11 cellular contexts compared by ENCODE assay signal in genomic region chr9:111909444-111909843, GRCh38. TPM values are rescaled to one million over a fixed set of nuclear protein-coding genes. Genes with fewer than 3 reads are reported as not detected.
DNase-seq lines count a peak whose midpoint lies in the region; ATAC-seq, FAIRE-seq and TF ChIP-seq lines count a peak whose summit lies in the region.
"Had no signal": no experiment of that assay in that cellular context is flagged by ENCODE, and none has a peak within 500 bp of the region (broad histone marks: within the 10 kb centered on the region; RNA-seq: fewer than 3 reads in every experiment).

No MANE protein-coding gene starts in this region.

- H3K36me3 ChIP-seq in GM12878 (ENCODE audit: control insufficient read depth in 2 of 2, insufficient read depth in 2 of 2, low read length in 1 of 2) = no peaks in the 10 kb centered on the region; a peak in 1 of 4 replicates
- H3K36me3 ChIP-seq in HAP-1 (replicated peaks) = no peaks in the 10 kb centered on the region
- H3K36me3 ChIP-seq: sigmoid colon had no signal

- peak overlapping the region; percentile 36; the same call in 1 of the 2 replicates for H3K4me3 ChIP-seq in GM12878
- no peak overlapping the region for H3K4me3 ChIP-seq in HAP-1
- H3K4me3 ChIP-seq: sigmoid colon had no signal

- SMC1A ChIA-PET in GM12878 (lab: Charles Lee; ENCODE audit: uncharacterized antibody, unreplicated experiment) = interaction anchor here (0.6 to 3.2 kb wide), 27 partner anchors 9 to 168 kb away, joined by 3 to 20 read pairs (median 4); partner anchors contain the start of gene UGCG

- H3K27me3 Mint-ChIP-seq in activated T-cell treated with anti-CD3 and anti-CD28 coated beads, Interleukin-2, amount 50 U/mL, for 24 hours = no peaks in the 10 kb centered on the region
- H3K27me3 Mint-ChIP-seq in activated T-cell treated with anti-CD3 and anti-CD28 coated beads, Interleukin-2, amount 50 U/mL, for 4 hours (ENCODE audit: low read depth) = no peaks in the 10 kb centered on the region
- no peaks in the 10 kb centered on the region for H3K27me3 Mint-ChIP-seq in type B pancreatic cell

- H2AFZ ChIP-seq in GM12878 (ENCODE audit: control insufficient read depth, low read depth, low read length) = no peak overlapping the region

- no peaks in the 10 kb centered on the region for H3K27me3 ChIP-seq in GM12878 (replicated peaks in 1 of 2; ENCODE audit: control insufficient read depth in 2 of 2, insufficient read depth in 2 of 2, low read length in 1 of 2)
- H3K27me3 ChIP-seq in HAP-1 (ENCODE audit: low read depth) = no peaks in the 10 kb centered on the region
- H3K27me3 ChIP-seq: sigmoid colon had no signal

- H3K9me3 Mint-ChIP-seq in activated T-cell treated with anti-CD3 and anti-CD28 coated beads, Interleukin-2, amount 50 U/mL, for 24 hours = no peaks in the 10 kb centered on the region
- no peaks in the 10 kb centered on the region for H3K9me3 Mint-ChIP-seq in activated T-cell treated with anti-CD3 and anti-CD28 coated beads, Interleukin-2, amount 50 U/mL, for 4 hours
- H3K9me3 Mint-ChIP-seq in type B pancreatic cell = no peaks in the 10 kb centered on the region

- in situ Hi-C loops in GM12878 (cut with MboI) (no loop called here), HAP-1 (cut with MboI; ENCODE audit: low sequenced_read_pairs) (no loop called here)

- no peak for TF ChIP-seq EP300 in GM12878 (IDR thresholded peaks at IDR 0.05; ENCODE audit: borderline replicate concordance in 1 of 2, control insufficient read depth in 1 of 2, low read depth in 2 of 2, low read length in 2 of 2)

- no peak for TF ChIP-seq POLR2A in GM12878 (IDR thresholded peaks at IDR 0.05; ENCODE audit: low read depth, low read length)

- BruUV-seq in GM12878 (replicated peaks; lab: Mats Ljungman, UMichigan) = no TSS peak

- peaks cover 62% of the 10 kb centered on the region for H3K4me1 ChIP-seq in GM12878 (ENCODE audit: control insufficient read depth, insufficient read depth, low read length)
- H3K4me1 ChIP-seq in HAP-1 = 0 out of 2 replicates have a peak, but pooled peaks cover 3% of the 10 kb centered on the region

- H3K9me3 ChIP-seq in GM12878 (replicated peaks; ENCODE audit: control insufficient read depth, insufficient read depth, low read length) (no peaks in the 10 kb centered on the region), HAP-1 (no peaks in the 10 kb centered on the region)
- H3K9me3 ChIP-seq: sigmoid colon had no signal

- no peak for ATAC-seq in activated T-cell treated with anti-CD3 and anti-CD28 coated beads, Interleukin-2, amount 50 U/mL, for 4 hours
- ATAC-seq in HG03064 (IDR thresholded peaks at IDR 0.05; ENCODE audit: low read depth, unreplicated experiment) = peak; percentile 58
- ATAC-seq in GM12878 = peak; percentile 65
- ATAC-seq: activated CD4-positive, CD25-positive, alpha-beta regulatory T cell treated with anti-CD3 and anti-CD28 coated beads, Interleukin-2, amount 50 U/mL, for 24 hours had no signal

- H3K4me3 Mint-ChIP-seq in activated T-cell treated with anti-CD3 and anti-CD28 coated beads, Interleukin-2, amount 50 U/mL, for 24 hours = no peak overlapping the region
- H3K4me3 Mint-ChIP-seq in activated T-cell treated with anti-CD3 and anti-CD28 coated beads, Interleukin-2, amount 50 U/mL, for 4 hours = no peak overlapping the region
- peak overlapping the region; percentile 10 for H3K4me3 Mint-ChIP-seq in type B pancreatic cell

- CTCF ChIA-PET in GM12878 (lab: Yijun Ruan, JAX) = interaction anchor here (0.9 to 2.1 kb wide), 6 partner anchors 9 to 209 kb away, joined by 3 to 8 read pairs (median 4); no protein-coding TSS in a partner anchor

- TF ChIP-seq RAD21 in GM12878 (IDR thresholded peaks at IDR 0.05; ENCODE audit: insufficient read depth, low read depth, low read length) = no peak

- WGBS in GM12878 (ENCODE audit: insufficient coverage, insufficient replicate concordance, low lambda C conversion rate, missing lambda C conversion rate) = 61% methylated on average over 3 of the region's 3 CpGs

- intact Hi-C loops in GM12878 (cut with micrococcal nuclease; ENCODE audit: unreplicated experiment) = no loop called here

- FAIRE-seq in GM12878 (lab: Jason Lieb, UNC) = no peak

- peak overlapping the region; percentile 70; the same call in 1 of the 2 replicates for H3K27ac ChIP-seq in GM12878 (ENCODE audit: control insufficient read depth, insufficient read depth)
- H3K27ac ChIP-seq: sigmoid colon had no signal

- peaks cover 94% of the 10 kb centered on the region for H3K79me2 ChIP-seq in GM12878 (ENCODE audit: control insufficient read depth, insufficient read depth, low read length)

- POLR2A ChIA-PET in GM12878 (lab: Charles Lee) = interaction anchor here (0.5 to 2.0 kb wide), 16 partner anchors 9 to 165 kb away, joined by 3 to 10 read pairs (median 4); partner anchors contain the start of gene UGCG

- TF ChIP-seq CTCF in GM12878 (IDR thresholded peaks at IDR 0.05 in 2 of 3, conservative IDR thresholded peaks at IDR 0.05 in 1 of 3; ENCODE audit: control insufficient read depth in 2 of 3, extremely low read depth in 1 of 3, insufficient read depth in 1 of 3, low read depth in 3 of 3, low read length in 3 of 3) (no peak), type B pancreatic cell (conservative IDR thresholded peaks at IDR 0.05) (no peak)

- peak overlapping the region; percentile 23 for H3K27ac Mint-ChIP-seq in activated T-cell treated with anti-CD3 and anti-CD28 coated beads, Interleukin-2, amount 50 U/mL, for 24 hours
- H3K27ac Mint-ChIP-seq in type B pancreatic cell = peak overlapping the region; percentile 78

- 0 out of 2 replicates have a peak, but pooled peaks cover 7% of the 10 kb centered on the region for H4K20me1 ChIP-seq in GM12878 (ENCODE audit: control insufficient read depth, insufficient read depth)

- no peak for DNase-seq in activated T-cell treated with anti-CD3 and anti-CD28 coated beads, Interleukin-2, amount 50 U/mL, for 24 hours
- DNase-seq in activated T-cell treated with anti-CD3 and anti-CD28 coated beads, Interleukin-2, amount 50 U/mL, for 4 hours = no peak
- DNase-seq in GM12878 (ENCODE audit: low read depth, low spot score) (no peak), type B pancreatic cell (ENCODE audit: extremely low spot score, unreplicated experiment) (no peak), HAP-1 (ENCODE audit: low spot score in 2 of 2) (no peak), NCI-H146 (lab: John Stamatoyannopoulos, UW) (no peak), NCI-H2029 treated with DMSO at 0.1 percent for 48 hours (lab: John Stamatoyannopoulos, UW) (no peak)
- DNase-seq: anterior cingulate cortex, sigmoid colon had no signal

- peaks cover 86% of the 10 kb centered on the region for H3K4me1 Mint-ChIP-seq in activated T-cell treated with anti-CD3 and anti-CD28 coated beads, Interleukin-2, amount 50 U/mL, for 24 hours (ENCODE audit: low read depth)
- H3K4me1 Mint-ChIP-seq in activated T-cell treated with anti-CD3 and anti-CD28 coated beads, Interleukin-2, amount 50 U/mL, for 4 hours (ENCODE audit: low read depth) = peaks cover 87% of the 10 kb centered on the region
- peaks cover 23% of the 10 kb centered on the region for H3K4me1 Mint-ChIP-seq in type B pancreatic cell (ENCODE audit: unreplicated experiment)

- H3K36me3 Mint-ChIP-seq in activated T-cell treated with anti-CD3 and anti-CD28 coated beads, Interleukin-2, amount 50 U/mL, for 24 hours (ENCODE audit: low read depth) = peaks cover 27% of the 10 kb centered on the region
- H3K36me3 Mint-ChIP-seq in activated T-cell treated with anti-CD3 and anti-CD28 coated beads, Interleukin-2, amount 50 U/mL, for 4 hours (ENCODE audit: insufficient read depth) = peaks cover 16% of the 10 kb centered on the region
- peaks cover 19% of the 10 kb centered on the region for H3K36me3 Mint-ChIP-seq in type B pancreatic cell

- H3K4me2 ChIP-seq in GM12878 (ENCODE audit: control insufficient read depth, insufficient read depth) = peak overlapping the region; percentile 78

- RAD21 ChIA-PET in GM12878 (lab: Charles Lee; ENCODE audit: unreplicated experiment) = interaction anchor here (0.6 to 2.8 kb wide), 16 partner anchors 9 to 165 kb away, joined by 3 to 18 read pairs (median 5); partner anchors contain the start of gene UGCG

- no peak overlapping the region for H3K9ac ChIP-seq in GM12878 (ENCODE audit: control insufficient read depth, insufficient read depth, low read length)

TF ChIP-seq in GM12878, 131 proteins besides CTCF, POLR2A, EP300 and RAD21 (continues in another document):
- no peak for TF ChIP-seq RFX5 (IDR thresholded peaks at IDR 0.05; ENCODE audit: low read depth, low read length)
- no peak for TF ChIP-seq RELA (IDR thresholded peaks at IDR 0.05; ENCODE audit: borderline replicate concordance, partially characterized antibody)
- peak; percentile 26; the same call in 1 of the 2 replicates for TF ChIP-seq ATF7 (IDR thresholded peaks at IDR 0.05; ENCODE audit: low read depth)
- 0 out of 2 replicates have a peak, but pooled peaks have one; percentile 17 for TF ChIP-seq RAD51 (IDR thresholded peaks at IDR 0.05)
- TF ChIP-seq ZBED1 (IDR thresholded peaks at IDR 0.05; ENCODE audit: borderline replicate concordance) = no peak
- no peak for TF ChIP-seq ZNF274 (IDR thresholded peaks at IDR 0.05; ENCODE audit: insufficient read depth, insufficient read length)

RNA-seq across cellular contexts. Expression of gene UGCG, which starts 12.8 kb away (rescaled TPM):
- total RNA-seq in activated T-cell treated with anti-CD3 and anti-CD28 coated beads, Interleukin-2, amount 50 U/mL, for 4 hours = 10 to 100 TPM; 34.1 to 43.3 (median 40.9) TPM
- total RNA-seq in GM12878 (2013; cell fraction: nucleolus; rRNA removed) = 287 and 299 TPM in 2 replicates
- 54.3 and 65.1 TPM in 2 replicates for total RNA-seq in GM12878 (2014; rRNA removed)
- total RNA-seq in GM12878 (2014; rRNA removed; fragmentation: Illumina TruSeq; extraction: Trizol) = 58.3 and 59.5 TPM in 2 replicates
- 47.7 and 49.7 TPM in 2 replicates for total RNA-seq in GM12878 (2021)
- polyA plus RNA-seq in GM12878 (2011; ENCODE audit: low read depth) = 20.1 TPM
- polyA plus RNA-seq in GM12878 (2011; rRNA removed) = 96.6 and 143 TPM in 2 replicates
- polyA plus RNA-seq in GM12878 (2011; cell fraction: cytosol; rRNA removed) = 28.8 and 33.4 TPM in 2 replicates
- polyA plus RNA-seq in GM12878 (2011; cell fraction: nucleus; rRNA removed) = 44.7 and 51.1 TPM in 2 replicates
- 30.8 and 42.3 TPM in 2 replicates for polyA plus RNA-seq in GM12878 (2012)
- 35.0 and 42.8 TPM in 2 replicates for polyA plus RNA-seq in GM12878 (2014; fragmentation: Illumina TruSeq; extraction: Trizol)
- 10 to 100 TPM; 48.0 to 62.1 TPM for polyA plus RNA-seq in GM12878 (2014; fragmentation: Nextera tagmentation; extraction: Ambion mirVana)
- polyA plus RNA-seq in GM12878 (2014; rRNA removed) = 33.5 and 42.8 TPM in 2 replicates
- polyA plus RNA-seq in GM12878 (2016; fragmentation: Nextera tagmentation; extraction: Ambion mirVana) = 10 to 100 TPM; 21.7 to 30.5 TPM
- 63.0 and 82.2 TPM in 2 replicates for polyA minus RNA-seq in GM12878 (2011; rRNA and poly(A)+ RNA removed)
- 46.4 and 57.0 TPM in 2 replicates for polyA minus RNA-seq in GM12878 (2011; cell fraction: cytosol; rRNA and poly(A)+ RNA removed)
- 54.2 and 77.7 TPM in 2 replicates for polyA minus RNA-seq in GM12878 (2011; cell fraction: nucleus; rRNA and poly(A)+ RNA removed)
- 28.3 and 41.4 TPM in 2 replicates for total RNA-seq in type B pancreatic cell (ENCODE audit: low replicate concordance)

Comparison
In these comparisons a context has a peak if more than half of its experiments do, and no peak if none do; other contexts are left out.
1. ATAC-seq: peak in HG03064 (single experiment) and GM12878 (single experiment); none in activated T-cell treated with anti-CD3 and anti-CD28 coated beads, Interleukin-2, amount 50 U/mL, for 4 hours (0 of 2).